In genomic region chr4:185797018-185797417, GRCh38 we compare ENCODE assay signal across 19 cellular contexts. TPM values are rescaled to one million over a fixed set of nuclear protein-coding genes. Genes with fewer than 3 reads are reported as not detected.
"Had no signal": no experiment of that assay in that cellular context is flagged by ENCODE, and none has a peak within 500 bp of the region (broad histone marks: within the 10 kb centered on the region; RNA-seq: fewer than 3 reads in every experiment).

No MANE protein-coding gene starts in this region.

- H2AFZ ChIP-seq: hepatocyte had no signal

- H3K4me3 ChIP-seq: ascending aorta, esophagus squamous epithelium, hepatocyte, lower lobe of right lung, pancreas, spleen, thoracic aorta had no signal

- ATAC-seq: activated T-cell treated with anti-CD3 and anti-CD28 coated beads, Interleukin-2, amount 50 U/mL, for 72 hours; lower lobe of right lung; natural killer cell; pancreas; stimulated activated memory B cell treated with anti-CD40 and anti-IgM and Interleukin-4, amounts not matched to agents 10 μg/mL and 1 μg/mL and 100 μg/mL, for 72 hours had no signal

- H3K9me3 ChIP-seq: ascending aorta, esophagus squamous epithelium, lower lobe of right lung, neutrophil, pancreas, spleen, thoracic aorta had no signal

- H3K27ac ChIP-seq: ascending aorta, esophagus squamous epithelium, hepatocyte, lower lobe of right lung, neutrophil, spleen, thoracic aorta, WERI-Rb-1 had no signal

- H3K4me2 ChIP-seq: hepatocyte had no signal

- H3K79me2 ChIP-seq: hepatocyte had no signal

- H3K27me3 ChIP-seq: ascending aorta, esophagus squamous epithelium, hepatocyte, neutrophil, pancreas, spleen had no signal

- H3K36me3 ChIP-seq: ascending aorta, esophagus squamous epithelium, lower lobe of right lung, neutrophil, pancreas, spleen, thoracic aorta, WERI-Rb-1 had no signal

- DNase-seq: activated CD4-positive, alpha-beta T cell treated with anti-CD3 and anti-CD28 coated beads for 1 hour; activated CD8-positive, alpha-beta memory T cell treated with anti-CD3 and anti-CD28 coated beads for 24 hours; activated CD8-positive, alpha-beta memory T cell treated with anti-CD3 and anti-CD28 coated beads, Interleukin-2, amount 50 U/mL, for 48 hours; activated gamma-delta T cell; activated T-cell treated with anti-CD3 and anti-CD28 coated beads, Interleukin-2, amount 50 U/mL, for 72 hours; effector CD8-positive, alpha-beta T cell; esophagus squamous epithelium; lower lobe of right lung; natural killer cell; pancreas; spleen; stimulated activated CD4-positive, alpha-beta T cell treated with anti-CD3 and anti-CD28 coated beads, Interleukin-4, amount 100 ng/mL, for 4 hours; WERI-Rb-1 had no signal

RNA-seq across cellular contexts. Expression of gene SORBS2, which starts 15.0 kb away (rescaled TPM):
- total RNA-seq: T-helper 2 cell treated with Interferon-gamma antibody and Interleukin-4, amounts not matched to agents 100 ng/mL and 5 ng/mL, for 36 hours had no signal
